Comparison of ENCODE assay signal across 11 cellular contexts in genomic region chr2:31401580-31401979, GRCh38. TPM values are rescaled to one million over a fixed set of nuclear protein-coding genes. Genes with fewer than 3 reads are reported as not detected.
DNase-seq lines count a peak whose midpoint lies in the region; ATAC-seq, FAIRE-seq and TF ChIP-seq lines count a peak whose summit lies in the region.
"Had no signal": no experiment of that assay in that cellular context is flagged by ENCODE, and none has a peak within 500 bp of the region (broad histone marks: within the 10 kb centered on the region; RNA-seq: fewer than 3 reads in every experiment).

No MANE protein-coding gene starts in this region.

- ATAC-seq in esophagus mucosa, result peak; percentile 74
- ATAC-seq in heart left ventricle, result no peak
- ATAC-seq in HG02642 (IDR thresholded peaks at IDR 0.05; ENCODE audit: poor library complexity, unreplicated experiment), result no peak

- no peaks in the 10 kb centered on the region for H3K79me2 ChIP-seq in OCI-LY7 (ENCODE audit: insufficient read depth, low read depth, low read length)

- peak; percentile 97 for FAIRE-seq in RCC 7860 (lab: Jason Lieb, UNC)

- POLR2A ChIA-PET in OCI-LY7 (lab: Charles Lee), result interaction anchor here (1.0 kb wide), 1 partner anchor 100 kb away, joined by 3 read pairs; no protein-coding TSS in a partner anchor

- H3K27ac ChIP-seq in OCI-LY7 (ENCODE audit: low read depth, low read length, poor library complexity, severe bottlenecking) (no peak overlapping the region), heart left ventricle (no peak overlapping the region)
- H3K27ac ChIP-seq: ascending aorta, suprapubic skin had no signal

- no peak overlapping the region for H3K4me3 Mint-ChIP-seq in osteocyte (ENCODE audit: unreplicated experiment)

- H3K27me3 Mint-ChIP-seq in osteocyte (ENCODE audit: unreplicated experiment), result no peaks in the 10 kb centered on the region

- DNase-seq in EL (peak; percentile 100), RCC 7860 (ENCODE audit: low spot score) (peak; percentile 97), osteocyte (ENCODE audit: extremely low spot score, unreplicated experiment) (no peak), NCI-H2171 (lab: John Stamatoyannopoulos, UW) (no peak), OCI-LY7 (ENCODE audit: low spot score) (no peak), heart left ventricle (no peak)
- DNase-seq: hippocampal formation had no signal

- H3K36me3 ChIP-seq in OCI-LY7 (ENCODE audit: insufficient read depth, low read length) (no peaks in the 10 kb centered on the region), heart left ventricle (no peaks in the 10 kb centered on the region)
- H3K36me3 ChIP-seq: ascending aorta, suprapubic skin had no signal

- BruUV-seq in OCI-LY7 (replicated peaks; lab: Mats Ljungman, UMichigan), result no TSS peak

- H3K4me1 Mint-ChIP-seq in osteocyte (ENCODE audit: unreplicated experiment), result peaks cover 29% of the 10 kb centered on the region

- no peak for TF ChIP-seq CTCF in osteocyte (IDR thresholded peaks at IDR 0.05)
- TF ChIP-seq CTCF in OCI-LY7 (conservative IDR thresholded peaks at IDR 0.05; ENCODE audit: low read length), result no peak
- TF ChIP-seq CTCF in heart left ventricle (IDR thresholded peaks at IDR 0.05), result no peak

- peak overlapping the region; percentile 85 for H3K27ac Mint-ChIP-seq in osteocyte (ENCODE audit: unreplicated experiment)

- H3K4me1 ChIP-seq in OCI-LY7 (ENCODE audit: insufficient read depth, low read length, poor library complexity, severe bottlenecking) (no peaks in the 10 kb centered on the region), heart left ventricle (no peaks in the 10 kb centered on the region)
- H3K4me1 ChIP-seq: ascending aorta, suprapubic skin had no signal

- no peaks in the 10 kb centered on the region for H3K9me3 ChIP-seq in OCI-LY7 (ENCODE audit: low read length)
- H3K9me3 ChIP-seq in heart left ventricle, result no peaks in the 10 kb centered on the region
- H3K9me3 ChIP-seq: ascending aorta, suprapubic skin had no signal

- no peaks in the 10 kb centered on the region for H4K20me1 ChIP-seq in OCI-LY7 (ENCODE audit: insufficient read depth, low read length)

- no peak overlapping the region for H3K4me3 ChIP-seq in OCI-LY7 (ENCODE audit: low read depth, low read length, poor library complexity, severe bottlenecking)
- no peak overlapping the region for H3K4me3 ChIP-seq in heart left ventricle
- H3K4me3 ChIP-seq: ascending aorta, suprapubic skin had no signal

- H3K27me3 ChIP-seq in heart left ventricle, result no peaks in the 10 kb centered on the region
- H3K27me3 ChIP-seq: ascending aorta, suprapubic skin had no signal

- TF ChIP-seq POLR2A in heart left ventricle (IDR thresholded peaks at IDR 0.05), result no peak

- WGBS in heart left ventricle, 4 donors, result 36 to 52% (median 47%) methylated on average over 2 of the region's 2 CpGs

- H3K9me3 Mint-ChIP-seq in osteocyte (ENCODE audit: unreplicated experiment), result no peaks in the 10 kb centered on the region

- CTCF ChIA-PET in OCI-LY7 (lab: Charles Lee; ENCODE audit: unreplicated experiment), result interaction anchor here (0.6 kb wide), 1 partner anchor 833 kb away, joined by 3 read pairs; no protein-coding TSS in a partner anchor

- H2AFZ ChIP-seq in OCI-LY7 (ENCODE audit: low read length), result no peak overlapping the region

- H3K4me2 ChIP-seq in OCI-LY7 (ENCODE audit: low read length), result no peak overlapping the region

- H3K36me3 Mint-ChIP-seq in osteocyte (ENCODE audit: unreplicated experiment), result no peaks in the 10 kb centered on the region

- intact Hi-C loops in OCI-LY7 (cut with micrococcal nuclease; ENCODE audit: unreplicated experiment), result no loop called here
- intact Hi-C loops in heart left ventricle (cut with DNase I), result no loop called here

- H3K9me2 ChIP-seq in OCI-LY7 (ENCODE audit: insufficient read depth, low read length), result no peaks in the 10 kb centered on the region

RNA-seq across cellular contexts. Expression of gene XDH, which starts 13.0 kb away (rescaled TPM):
- 39.7 TPM for total RNA-seq in esophagus mucosa
- 0.78 and 0.99 TPM in 2 replicates for total RNA-seq in osteocyte
- total RNA-seq in OCI-LY7 (2014; rRNA removed; shearing (Covaris generic)), result not detected in 2 replicates
- total RNA-seq in OCI-LY7 (2022), result not detected in 2 replicates
- under 1 TPM in 1 of 9 donors, not detected in 8; 0.08 TPM for total RNA-seq in heart left ventricle
- polyA plus RNA-seq in heart left ventricle, result under 1 TPM in 1 of 2 donors, not detected in 1; 0.06 TPM
- total RNA-seq: ascending aorta had no signal

Comparison
In these comparisons a context has a peak if more than half of its experiments do, and no peak if none do; other contexts are left out.
1. DNase-seq: peak in EL (single experiment) and RCC 7860 (single experiment); none in osteocyte (single experiment), NCI-H2171 (single experiment), OCI-LY7 (single experiment) and heart left ventricle (0 of 5).
2. RNA of gene XDH, which starts 13.0 kb away (total RNA-seq): 39.7 TPM in esophagus mucosa (single experiment); 0.78 to 0.99 TPM in osteocyte, 0.08 TPM in heart left ventricle and not detected in OCI-LY7; every median in the first group is over 10 times any median in the second.